Comparison of ENCODE assay signal across 8 cellular contexts in genomic region chr17:2814499-2815341, GRCh38. TPM values are rescaled to one million over a fixed set of nuclear protein-coding genes. Genes with fewer than 3 reads are reported as not detected.
DNase-seq lines count a peak whose midpoint lies in the region; ATAC-seq and TF ChIP-seq lines count a peak whose summit lies in the region.

No MANE protein-coding gene starts in this region.

- no peaks in the 10 kb centered on the region for H4K20me1 ChIP-seq in MM.1S (ENCODE audit: insufficient read depth, low read length)

- ATAC-seq in GM18505 (IDR thresholded peaks at IDR 0.05; ENCODE audit: unreplicated experiment) (peak; percentile 61), left lung (peak; percentile 47)

- H3K79me2 ChIP-seq in MM.1S (ENCODE audit: low read length), result no peaks in the 10 kb centered on the region

- H3K27ac ChIP-seq in MM.1S (ENCODE audit: low read length) (peak overlapping the region; percentile 93), left lung (peak overlapping the region in 1 of 2 donors; percentile 67), dorsolateral prefrontal cortex (no peak overlapping the region)

- H3K4me1 ChIP-seq in MM.1S (ENCODE audit: low read length) (peaks cover 19% of the 10 kb centered on the region), left lung (peaks cover 0 to 17% of the 10 kb centered on the region in 2 donors)

- H3K36me3 ChIP-seq in MM.1S (replicated peaks; ENCODE audit: insufficient read depth, low read length), result no peaks in the 10 kb centered on the region
- no peaks in the 10 kb centered on the region for H3K36me3 ChIP-seq in left lung

- H3F3A ChIP-seq in MM.1S (ENCODE audit: insufficient read depth, low read length), result peaks cover 24% of the 10 kb centered on the region

- intact Hi-C loops in left lung (cut with DNase I), result no loop called here
- intact Hi-C loops in dorsolateral prefrontal cortex (cut with DNase I), result no loop called here

- H3K9me3 ChIP-seq in MM.1S (replicated peaks; ENCODE audit: insufficient read depth, low read length) (no peaks in the 10 kb centered on the region), left lung (no peaks in the 10 kb centered on the region)

- H3K27me3 ChIP-seq in MM.1S (replicated peaks; ENCODE audit: insufficient read depth, low read length) (0 out of 2 replicates have a peak, but pooled peaks cover 5% of the 10 kb centered on the region), left lung (peaks cover 0 to 35% of the 10 kb centered on the region in 2 donors), dorsolateral prefrontal cortex (no peaks in the 10 kb centered on the region)

- DNase-seq in MM.1S, result peak; percentile 94
- DNase-seq in activated CD8-positive, alpha-beta memory T cell treated with anti-CD3 and anti-CD28 coated beads, Interleukin-2, amount 50 U/mL, for 24 hours (ENCODE audit: extremely low read depth), result peak; percentile 87
- peak; percentile 56 to 91 for DNase-seq in left lung
- peak; percentile 84 to 98 (median 92) for DNase-seq in stimulated activated naive CD4-positive, alpha-beta T cell (lab: John Stamatoyannopoulos, UW)
- no peak for DNase-seq in AG20443 (ENCODE audit: low spot score)
- no peak for DNase-seq in cerebellar nuclear complex (lab: John Stamatoyannopoulos, UW)
- DNase-seq in dorsolateral prefrontal cortex, result no peak

- peak overlapping the region; percentile 50 for H3K9ac ChIP-seq in MM.1S (ENCODE audit: low read length)

- TF ChIP-seq POLR2A in GM18505 (IDR thresholded peaks at IDR 0.05; ENCODE audit: borderline replicate concordance, extremely low read depth, insufficient read depth, insufficient read length), result no peak

- peak overlapping the region; percentile 94 for H3K4me2 ChIP-seq in MM.1S (ENCODE audit: low read depth, low read length)

- H3K4me3 ChIP-seq in MM.1S (ENCODE audit: low read length) (peak overlapping the region; percentile 62), left lung (peak overlapping the region in 1 of 2 donors; percentile 24), dorsolateral prefrontal cortex (peak overlapping the region in 1 of 59 donors; percentile 2)

- H2AFZ ChIP-seq in MM.1S (ENCODE audit: low read length), result peak overlapping the region; percentile 59

- no peak for TF ChIP-seq CTCF in MM.1S (IDR thresholded peaks at IDR 0.05; ENCODE audit: low read length)
- TF ChIP-seq CTCF in left lung (IDR thresholded peaks at IDR 0.05), result no peak
- no peak for TF ChIP-seq CTCF in dorsolateral prefrontal cortex (IDR thresholded peaks at IDR 0.05 in 54 of 56, conservative IDR thresholded peaks at IDR 0.05 in 2 of 56; ENCODE audit: low read depth in 1 of 56, partially characterized antibody in 56 of 56)

- H3K9me2 ChIP-seq in MM.1S (replicated peaks; ENCODE audit: insufficient read depth, low read length), result no peaks in the 10 kb centered on the region

RNA-seq across cellular contexts. Expression of gene RAP1GAP2, which starts 18.5 kb away (rescaled TPM):
- total RNA-seq in left lung (10 to 100 TPM; 12.0 to 14.5 TPM), dorsolateral prefrontal cortex (100 to 1,000 TPM in 98 of 120 experiments, 10 to 100 TPM in 22; 46.2 to 205 (median 124) TPM)

Comparison
In these comparisons a context has a peak if more than half of its experiments do, and no peak if none do; other contexts are left out.
1. DNase-seq: peak in MM.1S (single experiment), activated CD8-positive, alpha-beta memory T cell treated with anti-CD3 and anti-CD28 coated beads, Interleukin-2, amount 50 U/mL, for 24 hours (single experiment), left lung (2 of 2) and stimulated activated naive CD4-positive, alpha-beta T cell (6 of 6); none in AG20443 (single experiment), cerebellar nuclear complex (0 of 2) and dorsolateral prefrontal cortex (0 of 10).